In genomic region chr15:88036154-88036839, GRCh38 we compare ENCODE assay signal across 14 cellular contexts.
DNase-seq lines count a peak whose midpoint lies in the region; ATAC-seq, FAIRE-seq and TF ChIP-seq lines count a peak whose summit lies in the region.
"Had no signal": no experiment of that assay in that cellular context is flagged by ENCODE, and none has a peak within 500 bp of the region (broad histone marks: within the 10 kb centered on the region; RNA-seq: fewer than 3 reads in every experiment).

No MANE protein-coding gene starts in this region.

- peak overlapping the region; percentile 52 to 58 for H3K4me2 ChIP-seq in H1 (ENCODE audit: insufficient read depth in 1 of 2, low read depth in 2 of 2, low read length in 2 of 2)

- H3K27me3 ChIP-seq in H7 (ENCODE audit: control insufficient read depth, insufficient read depth, low read length) (no peaks in the 10 kb centered on the region), H1 (replicated peaks in 1 of 4; ENCODE audit: control insufficient read depth in 3 of 4, extremely low read depth in 1 of 4, insufficient read depth in 3 of 4, low read length in 3 of 4) (0 out of 7 replicates have a peak, but pooled peaks cover 0 to 3% (median 0%) of the 10 kb centered on the region in 4 experiments), neuron (ENCODE audit: insufficient read depth, low read length) (no peaks in the 10 kb centered on the region), heart left ventricle (peaks cover 0 to 18% (median 0%) of the 10 kb centered on the region in 9 donors)

- no peak for TF ChIP-seq RAD21 in H1 (IDR thresholded peaks at IDR 0.05 in 1 of 2, conservative IDR thresholded peaks at IDR 0.05 in 1 of 2; ENCODE audit: low read depth in 2 of 2, low read length in 2 of 2)

- no peak overlapping the region for H4K5ac ChIP-seq in H1 (ENCODE audit: insufficient read length, low read depth, low read length)

- no peaks in the 10 kb centered on the region for H3K23me2 ChIP-seq in H1 (ENCODE audit: low read depth, low read length)

- peak overlapping the region; percentile 55; the same call in 1 of the 2 replicates for H2BK5ac ChIP-seq in H1 (ENCODE audit: low read depth, low read length)

- peak overlapping the region; percentile 41; the same call in 1 of the 2 replicates for H2AK5ac ChIP-seq in H1 (ENCODE audit: low read depth, low read length)

- peak overlapping the region; percentile 36 for H2AFZ ChIP-seq in H1 (ENCODE audit: low read length)
- H2AFZ ChIP-seq in neuron (ENCODE audit: low read depth, low read length): peak overlapping the region; percentile 9

- H2BK12ac ChIP-seq in H1 (ENCODE audit: low read depth, low read length): peak overlapping the region; percentile 60

- intact Hi-C loops in heart left ventricle (cut with DNase I): no loop called here

- H2BK15ac ChIP-seq in H1 (ENCODE audit: low read length): no peak overlapping the region; the same call in 1 of the 2 replicates

- H2BK20ac ChIP-seq in H1 (ENCODE audit: low read length): peak overlapping the region; percentile 88

- no peaks in the 10 kb centered on the region for H3K79me1 ChIP-seq in H1 (ENCODE audit: low read depth, low read length)

- H3K36me3 ChIP-seq in H7 (replicated peaks; ENCODE audit: control insufficient read depth, insufficient read depth, low read length) (no peaks in the 10 kb centered on the region), H1 (ENCODE audit: control insufficient read depth in 2 of 4, insufficient read depth in 4 of 4, low read length in 3 of 4) (no peaks in the 10 kb centered on the region), neuron (ENCODE audit: insufficient read depth, low read length) (no peaks in the 10 kb centered on the region), heart left ventricle (no peaks in the 10 kb centered on the region)

- no peak overlapping the region for H4K8ac ChIP-seq in H1 (ENCODE audit: extremely low read depth, insufficient read depth, low read length)

- H2BK120ac ChIP-seq in H1 (replicated peaks; ENCODE audit: low read depth, low read length): peak overlapping the region; percentile 25

- no peak overlapping the region for H3K14ac ChIP-seq in H1 (ENCODE audit: insufficient read length)

- H4K91ac ChIP-seq in H1 (replicated peaks; ENCODE audit: insufficient read length, low read length): peak overlapping the region; percentile 1

- no peak for TF ChIP-seq CTCF in H1 (IDR thresholded peaks at IDR 0.05; ENCODE audit: control extremely low read depth in 1 of 3, insufficient read depth in 1 of 3, low read depth in 1 of 3, low read length in 3 of 3)
- no peak for TF ChIP-seq CTCF in heart left ventricle (IDR thresholded peaks at IDR 0.05)

- no peak overlapping the region for H3K4ac ChIP-seq in H1 (replicated peaks; ENCODE audit: insufficient read length, low read depth, low read length)

- TF ChIP-seq POLR2A in H1 (IDR thresholded peaks at IDR 0.05; ENCODE audit: control extremely low read depth in 1 of 2, low read depth in 2 of 2, low read length in 2 of 2) (no peak), heart left ventricle (IDR thresholded peaks at IDR 0.05) (no peak)

- no peaks in the 10 kb centered on the region for H3K79me2 ChIP-seq in H1 (ENCODE audit: control insufficient read depth in 1 of 2, insufficient read depth in 2 of 2, low read length in 2 of 2)

- no peak for FAIRE-seq in H1 (lab: Jason Lieb, UNC)
- FAIRE-seq: G401.6, GM12891, keratinocyte, RCC 7860 had no signal

- H3K18ac ChIP-seq in H1 (ENCODE audit: extremely low read depth, low read length): peak overlapping the region; percentile 72

- H3K23ac ChIP-seq in H1 (ENCODE audit: insufficient read length): no peak overlapping the region

- DNase-seq in H7: peak; percentile 64
- peak; percentile 27 for DNase-seq in NOMO-1 treated with dmso at 0.1 percent for 144 hours (lab: John Stamatoyannopoulos, UW; ENCODE audit: unreplicated experiment)
- no peak for DNase-seq in H1 (ENCODE audit: low read depth in 1 of 2, low spot score in 2 of 2)
- DNase-seq in heart left ventricle: no peak
- DNase-seq in SHP77 treated with DMSO at 0.1 percent for 48 hours (lab: John Stamatoyannopoulos, UW): no peak
- DNase-seq: activated CD8-positive, alpha-beta memory T cell treated with anti-CD3 and anti-CD28 coated beads for 24 hours; activated naive CD8-positive, alpha-beta T cell treated with anti-CD3 and anti-CD28 coated beads, Interleukin-2, amount 50 U/mL, for 24 hours; SW 1271 had no signal

- H3K27ac ChIP-seq in H1 (ENCODE audit: low read depth, low read length) (peak overlapping the region; percentile 55; the same call in 1 of the 2 replicates), heart left ventricle (no peak overlapping the region)

- no peak overlapping the region for H3K56ac ChIP-seq in H1 (replicated peaks; ENCODE audit: insufficient read length, low read depth, low read length)

- H3K4me3 ChIP-seq in H7 (ENCODE audit: insufficient read depth, low read depth, low read length): no peak overlapping the region
- peak overlapping the region in 1 of 4 experiments; percentile 39; a peak in 2 of 8 replicates for H3K4me3 ChIP-seq in H1 (ENCODE audit: extremely low read depth in 1 of 4, insufficient read depth in 2 of 4, low read depth in 3 of 4, low read length in 4 of 4)
- no peak overlapping the region for H3K4me3 ChIP-seq in neuron (ENCODE audit: low read length)
- no peak overlapping the region for H3K4me3 ChIP-seq in heart left ventricle

- H4K20me1 ChIP-seq in H1 (replicated peaks in 1 of 2; ENCODE audit: control insufficient read depth in 1 of 2, insufficient read depth in 2 of 2, low read length in 2 of 2): no peaks in the 10 kb centered on the region

- 21% methylated on average over 9 of the region's 9 CpGs; no CpG with 5 or more reads in 1 of the 2 experiments for WGBS in H1 (ENCODE audit: extremely low coverage in 1 of 2, insufficient coverage in 1 of 2, insufficient read length in 1 of 2, insufficient replicate concordance in 2 of 2, low coverage in 1 of 2, low lambda C conversion rate in 2 of 2, missing lambda C conversion rate in 1 of 2), 2 experiments
- 32 to 41% (median 35%) methylated on average over 9 of the region's 9 CpGs for WGBS in heart left ventricle, 4 donors

- POLR2A ChIA-PET in H1 (lab: Charles Lee; ENCODE audit: partially characterized antibody): interaction anchor here (0.7 to 1.2 kb wide), 3 partner anchors 16 to 1800 kb away, joined by 3 read pairs; no protein-coding TSS in a partner anchor

- peaks cover 10 to 21% (median 12%) of the 10 kb centered on the region in 4 experiments for H3K4me1 ChIP-seq in H1 (replicated peaks in 1 of 4; ENCODE audit: control insufficient read depth in 3 of 4, insufficient read depth in 4 of 4, low read length in 3 of 4)
- no peaks in the 10 kb centered on the region for H3K4me1 ChIP-seq in neuron (ENCODE audit: insufficient read depth, low read length)
- no peaks in the 10 kb centered on the region for H3K4me1 ChIP-seq in heart left ventricle

- no peak overlapping the region for H3K9ac ChIP-seq in H1 (replicated peaks in 1 of 4; ENCODE audit: extremely low read depth in 1 of 4, low read depth in 3 of 4, low read length in 3 of 4)

- CTCF ChIA-PET in H1 (lab: Charles Lee; ENCODE audit: partially characterized antibody): interaction anchor here (1.2 kb wide), 1 partner anchor 12 kb away, joined by 4 read pairs; no protein-coding TSS in a partner anchor

- ATAC-seq in heart left ventricle (no peak), GM21526 (IDR thresholded peaks at IDR 0.05; ENCODE audit: low FRiP score, unreplicated experiment) (no peak)
- ATAC-seq: activated naive CD8-positive, alpha-beta T cell treated with anti-CD3 and anti-CD28 coated beads, Interleukin-2, amount 50 U/mL, for 24 hours had no signal

- no peaks in the 10 kb centered on the region for H3K9me3 ChIP-seq in H1 (ENCODE audit: insufficient read depth in 2 of 2, low read depth in 1 of 2, low read length in 1 of 2)
- no peaks in the 10 kb centered on the region for H3K9me3 ChIP-seq in neuron (ENCODE audit: low read length)
- H3K9me3 ChIP-seq in heart left ventricle: no peaks in the 10 kb centered on the region

- TF ChIP-seq EP300 in H1 (IDR thresholded peaks at IDR 0.05; ENCODE audit: borderline replicate concordance in 1 of 2, low read depth in 2 of 2, low read length in 2 of 2): no peak

TF ChIP-seq in H1, 55 proteins besides CTCF, POLR2A, EP300 and RAD21 (continues in another document):
- TF ChIP-seq CHD1 (IDR thresholded peaks at IDR 0.05; ENCODE audit: low read depth, low read length) (no peak), EZH2 (IDR thresholded peaks at IDR 0.05; ENCODE audit: low read depth, low read length, severe bottlenecking) (no peak), BACH1 (IDR thresholded peaks at IDR 0.05; ENCODE audit: low read length) (no peak)

Comparison
In these comparisons a context has a peak if more than half of its experiments do, and no peak if none do; other contexts are left out.
1. DNase-seq: peak in H7 (single experiment) and NOMO-1 treated with dmso at 0.1 percent for 144 hours (single experiment); none in H1 (0 of 2), heart left ventricle (0 of 5) and SHP77 treated with DMSO at 0.1 percent for 48 hours (single experiment).